1 cellular context compared by ENCODE assay signal in genomic region chr5:120073722-120074121, GRCh38.
TF ChIP-seq lines count a peak whose summit lies in the region.

No MANE protein-coding gene starts in this region.

TF ChIP-seq in SK-N-SH, 30 proteins besides CTCF, POLR2A, EP300 and RAD21 (continued from another document):
- no peak for TF ChIP-seq SMC3 (IDR thresholded peaks at IDR 0.05; ENCODE audit: low read depth, low read length)
- no peak for TF ChIP-seq PBX3 (IDR thresholded peaks at IDR 0.05)
- no peak for TF ChIP-seq MEF2A (IDR thresholded peaks at IDR 0.05; ENCODE audit: borderline replicate concordance, low read depth)
- TF ChIP-seq YY1 (IDR thresholded peaks at IDR 0.05; ENCODE audit: low read depth) = no peak
- no peak for TF ChIP-seq SIN3A (IDR thresholded peaks at IDR 0.05; ENCODE audit: borderline replicate concordance, low read depth, low read length)
- no peak for TF ChIP-seq ZBTB33 (IDR thresholded peaks at IDR 0.05; ENCODE audit: borderline replicate concordance, low read depth)
- TF ChIP-seq RFX5 (IDR thresholded peaks at IDR 0.05; ENCODE audit: low read length) = no peak
- TF ChIP-seq FOXJ3 (CRISPR knock-in tag; IDR thresholded peaks at IDR 0.05) = peak; percentile 87
- TF ChIP-seq NRF1 (IDR thresholded peaks at IDR 0.05; ENCODE audit: low read depth, low read length) = no peak
- TF ChIP-seq GATA2 (CRISPR knock-in tag; IDR thresholded peaks at IDR 0.05) = peak; percentile 99
- no peak for TF ChIP-seq FOSL2 (IDR thresholded peaks at IDR 0.05; ENCODE audit: borderline replicate concordance, low read depth)
